In genomic region chr9:129685933-129686259, GRCh38 we compare ENCODE assay signal across 28 cellular contexts. TPM values are rescaled to one million over a fixed set of nuclear protein-coding genes. Genes with fewer than 3 reads are reported as not detected.
"Had no signal": no experiment of that assay in that cellular context is flagged by ENCODE, and none has a peak within 500 bp of the region (broad histone marks: within the 10 kb centered on the region; RNA-seq: fewer than 3 reads in every experiment).

No MANE protein-coding gene starts in this region.

- DNase-seq: activated CD4-positive, alpha-beta memory T cell treated with anti-CD3 and anti-CD28 coated beads for 36 hours; activated CD4-positive, alpha-beta T cell treated with anti-CD3 and anti-CD28 coated beads, Interleukin-2, amount 10 ng/mL, durations not matched to agents 7 days and 5 days; activated CD4-positive, CD25-positive, alpha-beta regulatory T cell; activated CD8-positive, alpha-beta memory T cell treated with anti-CD3 and anti-CD28 coated beads for 24 hours; activated gamma-delta T cell; activated naive CD4-positive, alpha-beta T cell treated with anti-CD3 and anti-CD28 coated beads for 36 hours; activated T-cell treated with anti-CD3 and anti-CD28 coated beads, Interleukin-2, amount 50 U/mL, for 48 hours; amygdala; brain microvascular endothelial cell; KG1; NCI-H1048; NCI-H1417; NCI-H1694; NCI-H2029 treated with DMSO at 0.1 percent for 48 hours; NCI-H345; NCI-H510A; NCI-H526 treated with DMSO at 0.1 percent for 48 hours; NCI-H82; SIG-M5; T-cell; T-helper 2 cell; T1000 had no signal

- H3K4me3 ChIP-seq: cardiac muscle cell had no signal

- H3K27me3 ChIP-seq: brain microvascular endothelial cell, cardiac muscle cell had no signal

- ATAC-seq: activated T-helper 17 cell treated with anti-CD3 and anti-CD28 coated beads, Interleukin-2, amount 50 U/mL, for 72 hours; T-cell had no signal

- H3K36me3 ChIP-seq: brain microvascular endothelial cell, cardiac muscle cell had no signal

- FAIRE-seq: TTC549 had no signal

- H3K27ac ChIP-seq: brain microvascular endothelial cell, cardiac muscle cell, VCaP had no signal

RNA-seq across cellular contexts. Expression of gene PRRX2, which starts 20.4 kb away (rescaled TPM):
- total RNA-seq: LHCN-M2, RPMI7951 had no signal
